1 cellular context compared by ENCODE assay signal in the genomic region with DNA sequence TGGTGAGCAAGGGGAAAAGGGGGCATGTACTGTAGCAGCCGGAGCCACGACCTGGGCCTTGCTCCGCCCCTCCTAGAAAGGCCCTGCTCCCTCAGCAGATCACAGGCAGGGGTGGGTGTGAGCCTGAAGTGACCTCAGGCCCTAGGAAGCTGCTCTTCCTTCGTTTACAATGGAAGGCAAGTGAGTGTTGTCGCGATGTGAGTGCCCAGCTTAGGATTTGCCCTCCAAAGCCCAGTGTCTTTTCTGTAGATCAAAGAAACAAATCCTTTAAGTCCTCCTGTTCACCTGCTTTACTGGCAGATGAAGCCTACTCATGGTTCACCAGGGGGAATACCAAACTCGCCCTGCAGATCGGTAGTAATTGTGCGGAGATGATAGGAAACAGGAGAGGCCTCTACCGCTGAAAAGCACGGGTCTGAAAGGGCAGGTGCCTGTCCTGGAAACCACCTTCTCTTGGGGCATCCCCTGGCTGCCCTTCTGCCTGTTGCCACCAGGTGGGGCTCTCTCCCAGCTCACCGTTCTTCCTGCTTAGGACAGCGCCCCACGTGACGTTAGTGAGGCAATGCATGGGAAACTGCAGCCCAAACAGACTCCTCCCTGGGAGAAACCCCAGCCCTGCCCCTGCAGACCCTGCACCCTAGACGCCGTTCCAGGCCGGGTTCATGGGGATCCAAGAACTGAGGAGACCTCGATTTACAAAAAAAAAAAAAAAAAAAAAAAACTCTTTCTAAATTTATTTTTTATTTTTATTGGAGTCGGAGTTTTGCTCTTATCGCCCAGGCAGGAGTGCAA.
TF ChIP-seq lines count a peak whose summit lies in the region.

No MANE protein-coding gene starts in this region.

TF ChIP-seq in neural cell, 6 proteins besides CTCF, POLR2A, EP300 and RAD21:
- no peak for TF ChIP-seq POLR2AphosphoS5 (IDR thresholded peaks at IDR 0.05)
- peak; percentile 42 for TF ChIP-seq MXI1 (conservative IDR thresholded peaks at IDR 0.05; ENCODE audit: poor library complexity, severe bottlenecking)
- peak; percentile 88 for TF ChIP-seq SMC3 (conservative IDR thresholded peaks at IDR 0.05; ENCODE audit: poor library complexity)
- no peak for TF ChIP-seq REST (IDR thresholded peaks at IDR 0.05; ENCODE audit: borderline replicate concordance)
- TF ChIP-seq EZH2 (IDR thresholded peaks at IDR 0.05; ENCODE audit: borderline replicate concordance, insufficient read depth, low read length, poor library complexity, severe bottlenecking) = no peak
- TF ChIP-seq TAF1 (IDR thresholded peaks at IDR 0.05; ENCODE audit: low read depth) = no peak
